ENCODE assay signal across 1 cellular context in genomic region chr5:177175336-177175735, GRCh38.
A peak's percentile ranks its signal among the peaks of the same experiment; 100 is the strongest.
TF ChIP-seq lines count a peak whose summit lies in the region.

No MANE protein-coding gene starts in this region.

TF ChIP-seq in GM12878, 131 proteins besides CTCF, POLR2A, EP300 and RAD21:
- 0 out of 2 replicates have a peak, but pooled peaks have one; percentile 41 for TF ChIP-seq PKNOX1 (IDR thresholded peaks at IDR 0.05)
- no peak for TF ChIP-seq BRCA1 (IDR thresholded peaks at IDR 0.05; ENCODE audit: low read depth, low read length)
